Comparison of ENCODE assay signal across 8 cellular contexts in the genomic region with DNA sequence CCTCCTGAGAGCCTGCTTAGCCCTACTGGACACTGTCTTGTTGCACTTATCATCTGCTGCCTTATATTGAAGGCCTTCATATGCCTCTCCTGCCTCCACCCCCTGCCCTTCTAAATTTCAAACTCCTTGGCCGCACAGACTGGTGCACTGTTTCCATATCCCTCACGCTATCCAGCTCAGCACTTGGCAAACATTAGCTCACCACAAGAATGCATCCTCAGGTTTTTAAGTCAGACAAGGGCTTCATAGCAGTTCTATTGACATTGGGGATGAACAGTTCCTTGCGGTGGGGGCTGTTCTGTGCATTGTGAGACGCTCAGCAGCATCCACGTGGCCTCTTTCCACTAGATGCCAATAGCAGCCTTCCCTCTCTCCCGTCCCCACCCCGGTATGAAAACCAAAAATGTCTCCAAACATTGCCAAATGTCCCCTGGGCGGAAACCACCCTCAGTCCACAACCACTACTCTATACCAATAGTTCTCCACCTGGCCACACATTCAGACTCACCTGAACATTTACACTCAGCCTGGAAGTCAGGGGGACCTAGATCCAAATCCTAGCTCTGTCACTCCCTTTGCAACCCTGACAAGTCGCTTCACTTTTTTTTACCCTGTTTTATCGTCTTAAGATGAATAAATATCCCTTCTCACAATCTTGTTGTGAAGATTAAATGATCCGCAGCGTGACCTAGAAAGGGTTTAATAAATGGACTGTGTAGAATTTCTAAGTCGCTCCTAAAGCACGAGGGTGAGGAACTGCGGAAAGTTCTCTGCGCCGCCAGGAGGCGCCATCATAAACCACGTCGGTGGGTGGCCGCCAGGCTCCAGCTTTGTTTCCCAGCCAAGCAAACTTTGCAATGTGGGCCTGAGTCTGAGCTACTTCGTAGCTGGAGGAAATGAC.
DNase-seq lines count a peak whose midpoint lies in the region; ATAC-seq and TF ChIP-seq lines count a peak whose summit lies in the region.

No MANE protein-coding gene starts in this region.

- H3K79me2 ChIP-seq in parathyroid adenoma = no peaks in the 10 kb centered on the region

- H3K27me3 ChIP-seq in parathyroid adenoma (ENCODE audit: control insufficient read depth, insufficient read depth, low read length) = no peaks in the 10 kb centered on the region

- H3K4me2 ChIP-seq in parathyroid adenoma (ENCODE audit: low read length) = no peak overlapping the region

- no peak overlapping the region for H3K4me3 ChIP-seq in fibroblast of mammary gland (ENCODE audit: control insufficient read depth, low read depth, low read length)
- H3K4me3 ChIP-seq in parathyroid adenoma (ENCODE audit: low read depth, low read length) = no peak overlapping the region

- ATAC-seq in GM19467 (IDR thresholded peaks at IDR 0.05; ENCODE audit: unreplicated experiment) = no peak

- H2AFZ ChIP-seq in parathyroid adenoma = no peak overlapping the region

- no peaks in the 10 kb centered on the region for H3K4me1 ChIP-seq in parathyroid adenoma

- TF ChIP-seq CTCF in fibroblast of mammary gland (conservative IDR thresholded peaks at IDR 0.05; ENCODE audit: control insufficient read depth, insufficient read depth, low read depth, low read length) (peak; percentile 78), parathyroid adenoma (IDR thresholded peaks at IDR 0.05) (peak; percentile 79)

- no peak overlapping the region for H3K27ac ChIP-seq in parathyroid adenoma

- no peaks in the 10 kb centered on the region for H3K36me3 ChIP-seq in parathyroid adenoma (ENCODE audit: control insufficient read depth, insufficient read depth, low read length)

- no peaks in the 10 kb centered on the region for H3K9me3 ChIP-seq in parathyroid adenoma (ENCODE audit: control insufficient read depth, low read length)

- DNase-seq in NCI-H146 (lab: John Stamatoyannopoulos, UW) (peak; percentile 16), NCI-H146 treated with DMSO at 0.1 percent for 48 hours (lab: John Stamatoyannopoulos, UW; ENCODE audit: unreplicated experiment) (no peak), NCI-H2196 treated with DMSO at 0.1 percent for 48 hours (lab: John Stamatoyannopoulos, UW; ENCODE audit: unreplicated experiment) (peak; percentile 88), activated T-cell treated with anti-CD3 and anti-CD28 coated beads for 1 hour (ENCODE audit: low read depth) (peak; percentile 38), fibroblast of mammary gland (ENCODE audit: low read depth) (peak; percentile 49), NCI-H1436 (lab: John Stamatoyannopoulos, UW) (no peak)

- no peak overlapping the region for H3K9ac ChIP-seq in parathyroid adenoma

Comparison
In these comparisons a context has a peak if more than half of its experiments do, and no peak if none do; other contexts are left out.
1. DNase-seq: peak in NCI-H146 (single experiment), NCI-H2196 treated with DMSO at 0.1 percent for 48 hours (single experiment), activated T-cell treated with anti-CD3 and anti-CD28 coated beads for 1 hour (single experiment) and fibroblast of mammary gland (single experiment); none in NCI-H146 treated with DMSO at 0.1 percent for 48 hours (single experiment) and NCI-H1436 (single experiment).